In the genomic region with DNA sequence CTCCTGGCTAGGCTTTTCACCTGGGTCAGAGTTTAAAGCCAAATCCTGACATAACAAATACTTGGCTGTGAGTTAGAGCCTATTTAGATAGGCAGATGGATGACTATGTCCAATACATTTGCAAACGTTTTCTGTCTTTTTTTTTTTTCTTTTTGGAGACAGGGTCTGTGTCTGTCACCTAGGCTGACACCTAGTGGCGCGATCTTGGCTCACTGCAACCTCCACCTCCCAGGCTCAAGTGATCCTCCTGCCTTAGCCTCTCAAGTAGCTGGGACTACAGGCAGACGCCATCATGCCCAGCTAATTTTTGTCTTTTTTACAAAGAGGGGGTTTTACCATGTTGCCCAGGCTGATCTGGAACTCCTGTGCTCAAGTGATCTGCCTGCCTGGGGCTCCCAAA, we compare ENCODE assay signal across 18 cellular contexts.
A peak's percentile ranks its signal among the peaks of the same experiment; 100 is the strongest.
DNase-seq lines count a peak whose midpoint lies in the region; ATAC-seq, FAIRE-seq and TF ChIP-seq lines count a peak whose summit lies in the region.
"Had no signal": no experiment of that assay in that cellular context is flagged by ENCODE, and none has a peak within 500 bp of the region (broad histone marks: within the 10 kb centered on the region; RNA-seq: fewer than 3 reads in every experiment).

No MANE protein-coding gene starts in this region.

- POLR2A ChIA-PET in HepG2 (lab: Yijun Ruan, JAX), result no interaction called here
- POLR2A ChIA-PET in activated CD8-positive, alpha-beta T cell treated with anti-CD3 and anti-CD28 coated beads, Interleukin-2, amount 10 ng/mL, durations not matched to agents 7 days and 5 days (lab: Charles Lee), result no interaction called here
- POLR2A ChIA-PET in RWPE1 (lab: Yijun Ruan, JAX; ENCODE audit: low non-redundant PET), result no interaction called here

- intact Hi-C loops in HepG2 (cut with micrococcal nuclease; ENCODE audit: unreplicated experiment), result no loop called here
- intact Hi-C loops in right lobe of liver (cut with DNase I), result no loop called here

- no peaks in the 10 kb centered on the region for H3K9me3 Mint-ChIP-seq in activated CD8-positive, alpha-beta T cell treated with anti-CD3 and anti-CD28 coated beads, Interleukin-2, amount 10 ng/mL, durations not matched to agents 7 days and 5 days (ENCODE audit: insufficient read depth)
- H3K9me3 Mint-ChIP-seq: natural killer cell had no signal

- in situ Hi-C loops in HepG2 (cut with HindIII; ENCODE audit: extremely low pct_ligation_motif_present, low pct_unique_long_range_greater_than_20kb), result no loop called here

- no peak overlapping the region for H3K4me2 ChIP-seq in HepG2 (ENCODE audit: low read depth, low read length)
- H3K4me2 ChIP-seq in Loucy (ENCODE audit: low read depth, low read length, poor library complexity, severe bottlenecking), result no peak overlapping the region

- TF ChIP-seq RAD21 in HepG2 (CRISPR knock-in tag; IDR thresholded peaks at IDR 0.05), result no peak

- H2AFZ ChIP-seq in HepG2 (ENCODE audit: low read length) (no peak overlapping the region), Loucy (ENCODE audit: low read length) (no peak overlapping the region)

- no peaks in the 10 kb centered on the region for H3K4me1 Mint-ChIP-seq in activated CD8-positive, alpha-beta T cell treated with anti-CD3 and anti-CD28 coated beads, Interleukin-2, amount 10 ng/mL, durations not matched to agents 7 days and 5 days (ENCODE audit: low read depth)
- H3K4me1 Mint-ChIP-seq: B cell had no signal

- H3K4me3 ChIP-seq in HepG2 (replicated peaks in 1 of 3; ENCODE audit: insufficient read depth in 1 of 3, low read depth in 2 of 3, low read length in 3 of 3), result no peak overlapping the region
- H3K4me3 ChIP-seq in right lobe of liver, result no peak overlapping the region
- no peak overlapping the region for H3K4me3 ChIP-seq in Loucy (ENCODE audit: low read length, poor library complexity, severe bottlenecking)
- H3K4me3 ChIP-seq: heart left ventricle, left lung, right atrium auricular region had no signal

- no peaks in the 10 kb centered on the region for H3K27me3 ChIP-seq in HepG2 (ENCODE audit: control insufficient read depth in 1 of 2, insufficient read depth in 2 of 2, low read length in 2 of 2)
- H3K27me3 ChIP-seq in right lobe of liver, result no peaks in the 10 kb centered on the region
- no peaks in the 10 kb centered on the region for H3K27me3 ChIP-seq in Loucy (ENCODE audit: insufficient read depth, low read length, poor library complexity, severe bottlenecking)
- H3K27me3 ChIP-seq: heart left ventricle, left lung, right atrium auricular region had no signal

- BruUV-seq in HepG2 (replicated peaks; lab: Mats Ljungman, UMichigan), result no TSS peak

- H3K4me1 ChIP-seq in HepG2 (ENCODE audit: insufficient read depth, low read length), result no peaks in the 10 kb centered on the region
- H3K4me1 ChIP-seq in right lobe of liver, result no peaks in the 10 kb centered on the region
- no peaks in the 10 kb centered on the region for H3K4me1 ChIP-seq in Loucy (ENCODE audit: insufficient read depth, low read length, poor library complexity, severe bottlenecking)
- H3K4me1 ChIP-seq: left lung, right atrium auricular region had no signal

- H3K4me3 Mint-ChIP-seq in activated CD8-positive, alpha-beta T cell treated with anti-CD3 and anti-CD28 coated beads, Interleukin-2, amount 10 ng/mL, durations not matched to agents 7 days and 5 days, result no peak overlapping the region
- H3K4me3 Mint-ChIP-seq: B cell, natural killer cell, T-helper 17 cell had no signal

- no peak; the same call in 1 of the 3 replicates for ATAC-seq in HepG2
- no peak for ATAC-seq in right lobe of liver
- no peak for ATAC-seq in activated CD8-positive, alpha-beta T cell treated with anti-CD3 and anti-CD28 coated beads, Interleukin-2, amount 10 ng/mL, durations not matched to agents 7 days and 5 days
- ATAC-seq: heart left ventricle, left lung, T-helper 17 cell had no signal

- H3K27ac Mint-ChIP-seq in activated CD8-positive, alpha-beta T cell treated with anti-CD3 and anti-CD28 coated beads, Interleukin-2, amount 10 ng/mL, durations not matched to agents 7 days and 5 days, result no peak overlapping the region
- H3K27ac Mint-ChIP-seq: B cell, natural killer cell, T-helper 17 cell had no signal

- H3K36me3 ChIP-seq in HepG2 (replicated peaks in 1 of 2; ENCODE audit: control insufficient read depth in 1 of 2, insufficient read depth in 2 of 2, low read length in 2 of 2), result peaks cover 0 to under 1% of the 10 kb centered on the region in 2 experiments; a peak in 1 of 5 replicates
- peaks cover 0 to 14% (median 1%) of the 10 kb centered on the region in 4 donors for H3K36me3 ChIP-seq in right lobe of liver
- H3K36me3 ChIP-seq in Loucy (ENCODE audit: insufficient read depth, low read length), result peaks cover 16% of the 10 kb centered on the region; the same call in 1 of the 2 replicates
- H3K36me3 ChIP-seq: right atrium auricular region had no signal

- peak; percentile 3 for DNase-seq in HepG2 (ENCODE audit: low spot score)
- DNase-seq in right lobe of liver, result no peak
- peak; percentile 26 for DNase-seq in activated CD8-positive, alpha-beta T cell treated with anti-CD3 and anti-CD28 coated beads, Interleukin-2, amount 10 ng/mL, durations not matched to agents 7 days and 5 days
- DNase-seq in stimulated activated CD8-positive, alpha-beta memory T cell treated with anti-CD3 and anti-CD28 coated beads, Interleukin-4, amount 100 ng/mL, for 48 hours, result peak; percentile 30
- no peak for DNase-seq in activated effector memory CD4-positive, alpha-beta T cell treated with Interleukin-2 at 50 U/mL for 16 hours
- DNase-seq in stimulated activated CD4-positive, alpha-beta T cell treated with anti-CD3 and anti-CD28 coated beads, Interleukin-2, amount 100 ng/mL, for 48 hours, result no peak
- DNase-seq in RWPE1 (ENCODE audit: low spot score), result no peak
- DNase-seq: heart left ventricle; left lung; natural killer cell; NCI-H2081; stimulated activated naive CD4-positive, alpha-beta T cell treated with Interleukin-2 at 50 U/mL for 16 hours; T-helper 17 cell had no signal

- H3K79me2 ChIP-seq in HepG2 (ENCODE audit: insufficient read depth, low read length), result no peaks in the 10 kb centered on the region
- H3K79me2 ChIP-seq in Loucy (ENCODE audit: insufficient read depth, low read length), result 0 out of 2 replicates have a peak, but pooled peaks cover 6% of the 10 kb centered on the region

- WGBS in HepG2 (ENCODE audit: low lambda C conversion rate), result 75% methylated on average over 4 of the region's 4 CpGs
- WGBS in right lobe of liver (ENCODE audit: insufficient coverage, low coverage, low lambda C conversion rate, missing lambda C conversion rate), result 56% methylated on average over 2 of the region's 4 CpGs

- no peak for TF ChIP-seq EP300 in HepG2 (IDR thresholded peaks at IDR 0.05; ENCODE audit: low read depth in 2 of 2, low read length in 2 of 2)
- TF ChIP-seq EP300 in HepG2 (CRISPR knock-in tag; IDR thresholded peaks at IDR 0.05; ENCODE audit: borderline replicate concordance), result no peak

- peak; percentile 62 for TF ChIP-seq CTCF in HepG2 (CRISPR knock-in tag; IDR thresholded peaks at IDR 0.05)
- peak in 2 of 4 donors; percentile 10 to 21 for TF ChIP-seq CTCF in right lobe of liver (IDR thresholded peaks at IDR 0.05)
- TF ChIP-seq CTCF in Loucy (conservative IDR thresholded peaks at IDR 0.05; ENCODE audit: low read length), result peak; percentile 58
- no peak for TF ChIP-seq CTCF in RWPE1 (conservative IDR thresholded peaks at IDR 0.05; ENCODE audit: low read depth)

- H4K20me1 ChIP-seq in HepG2 (ENCODE audit: insufficient read depth, low read length) (no peaks in the 10 kb centered on the region), Loucy (ENCODE audit: insufficient read depth, low read length, poor library complexity, severe bottlenecking) (no peaks in the 10 kb centered on the region)

- TF ChIP-seq POLR2A in HepG2 (IDR thresholded peaks at IDR 0.05; ENCODE audit: insufficient read depth in 1 of 2, low read depth in 2 of 2, low read length in 2 of 2) (no peak), right lobe of liver (IDR thresholded peaks at IDR 0.05) (no peak)

- H3K27me3 Mint-ChIP-seq in activated CD8-positive, alpha-beta T cell treated with anti-CD3 and anti-CD28 coated beads, Interleukin-2, amount 10 ng/mL, durations not matched to agents 7 days and 5 days (ENCODE audit: low read depth), result no peaks in the 10 kb centered on the region
- H3K27me3 Mint-ChIP-seq: B cell, T-helper 17 cell had no signal

- no peak overlapping the region for H3K27ac ChIP-seq in HepG2 (ENCODE audit: extremely low read length, insufficient read depth, low read length)
- no peak overlapping the region for H3K27ac ChIP-seq in right lobe of liver
- no peak overlapping the region for H3K27ac ChIP-seq in RWPE1
- H3K27ac ChIP-seq: heart left ventricle, left lung, right atrium auricular region had no signal

- H3K9me2 ChIP-seq in Loucy (replicated peaks; ENCODE audit: low read depth, low read length), result no peaks in the 10 kb centered on the region

- H3K36me3 Mint-ChIP-seq in activated CD8-positive, alpha-beta T cell treated with anti-CD3 and anti-CD28 coated beads, Interleukin-2, amount 10 ng/mL, durations not matched to agents 7 days and 5 days (ENCODE audit: low read depth), result peaks cover 7% of the 10 kb centered on the region

- no peaks in the 10 kb centered on the region for H3K9me3 ChIP-seq in HepG2 (ENCODE audit: low read length)
- H3K9me3 ChIP-seq in right lobe of liver, result no peaks in the 10 kb centered on the region
- no peaks in the 10 kb centered on the region for H3K9me3 ChIP-seq in Loucy (ENCODE audit: insufficient read depth, low read depth, low read length)
- H3K9me3 ChIP-seq: heart left ventricle, left lung, right atrium auricular region had no signal

- CTCF ChIA-PET in HepG2 (lab: Yijun Ruan, JAX; ENCODE audit: low intra/inter-chr PET ratio, low total read pairs) (no interaction called here), RWPE1 (lab: Yijun Ruan, JAX) (interaction anchor here (0.7 kb wide), 1 partner anchor 295 kb away, joined by 3 read pairs; no protein-coding TSS in a partner anchor)
- CTCF ChIA-PET in activated CD8-positive, alpha-beta T cell treated with anti-CD3 and anti-CD28 coated beads, Interleukin-2, amount 10 ng/mL, durations not matched to agents 7 days and 5 days (lab: Charles Lee), result interaction anchor here (0.9 to 1.0 kb wide), 2 partner anchors 16 to 339 kb away, joined by 3 read pairs; no protein-coding TSS in a partner anchor

- H3K9ac ChIP-seq in HepG2 (ENCODE audit: insufficient read depth, low read depth, low read length) (no peak overlapping the region), Loucy (ENCODE audit: low read depth, low read length, poor library complexity, severe bottlenecking) (no peak overlapping the region)

- H3F3A ChIP-seq in Loucy (ENCODE audit: low read depth), result no peaks in the 10 kb centered on the region

- FAIRE-seq in HepG2 (lab: Jason Lieb, UNC), result peak; percentile 34
- FAIRE-seq: endothelial cell of umbilical vein, G401.6 had no signal

TF ChIP-seq in HepG2, 621 proteins besides CTCF, POLR2A, EP300 and RAD21 (continues in another document):
- TF ChIP-seq STAG1 (CRISPR knock-in tag; IDR thresholded peaks at IDR 0.05) (peak; percentile 35), PHF5A (CRISPR knock-in tag; IDR thresholded peaks at IDR 0.05; ENCODE audit: low read depth, unreplicated experiment) (no peak), ZNF256 (CRISPR knock-in tag; conservative IDR thresholded peaks at IDR 0.05) (no peak)

Comparison
In these comparisons a context has a peak if more than half of its experiments do, and no peak if none do; other contexts are left out.
1. DNase-seq: peak in HepG2 (single experiment), activated CD8-positive, alpha-beta T cell treated with anti-CD3 and anti-CD28 coated beads, Interleukin-2, amount 10 ng/mL, durations not matched to agents 7 days and 5 days (single experiment) and stimulated activated CD8-positive, alpha-beta memory T cell treated with anti-CD3 and anti-CD28 coated beads, Interleukin-4, amount 100 ng/mL, for 48 hours (single experiment); none in right lobe of liver (0 of 3), activated effector memory CD4-positive, alpha-beta T cell treated with Interleukin-2 at 50 U/mL for 16 hours (single experiment), stimulated activated CD4-positive, alpha-beta T cell treated with anti-CD3 and anti-CD28 coated beads, Interleukin-2, amount 100 ng/mL, for 48 hours (0 of 2) and RWPE1 (single experiment).